In genomic region chr17:67403065-67403464, GRCh38 we compare ENCODE assay signal across 25 cellular contexts. TPM values are rescaled to one million over a fixed set of nuclear protein-coding genes. Genes with fewer than 3 reads are reported as not detected.
A peak's percentile ranks its signal among the peaks of the same experiment; 100 is the strongest.
DNase-seq lines count a peak whose midpoint lies in the region; ATAC-seq and TF ChIP-seq lines count a peak whose summit lies in the region.
"Had no signal": no experiment of that assay in that cellular context is flagged by ENCODE, and none has a peak within 500 bp of the region (broad histone marks: within the 10 kb centered on the region; RNA-seq: fewer than 3 reads in every experiment).

No MANE protein-coding gene starts in this region.

- H3K4me3 Mint-ChIP-seq in activated T-cell treated with anti-CD3 and anti-CD28 coated beads, Interleukin-2, amount 50 U/mL, for 72 hours: peak overlapping the region; percentile 81 to 96
- H3K4me3 Mint-ChIP-seq in activated naive CD8-positive, alpha-beta T cell: peak overlapping the region; percentile 60

- H3K9me3 Mint-ChIP-seq in activated T-cell treated with anti-CD3 and anti-CD28 coated beads, Interleukin-2, amount 50 U/mL, for 72 hours: no peaks in the 10 kb centered on the region
- no peaks in the 10 kb centered on the region for H3K9me3 Mint-ChIP-seq in activated naive CD8-positive, alpha-beta T cell (ENCODE audit: low read depth)

- no peak for DNase-seq in activated T-cell treated with anti-CD3 and anti-CD28 coated beads, Interleukin-2, amount 50 U/mL, for 72 hours
- DNase-seq in activated T-cell treated with anti-CD3 and anti-CD28 coated beads for 4 hours: no peak
- DNase-seq in GM20000 (ENCODE audit: low spot score): peak; percentile 46
- DNase-seq in spleen: no peak
- DNase-seq in KG1 (lab: John Stamatoyannopoulos, UW): no peak
- no peak for DNase-seq in GDM1 (lab: John Stamatoyannopoulos, UW)
- DNase-seq: anterior cingulate cortex; central memory CD4-positive, alpha-beta T cell; effector CD8-positive, alpha-beta T cell; GF-D8; head of caudate nucleus; Kasumi-1; left ventricle myocardium superior; mucosa of descending colon; NCI-H1105 treated with DMSO at 0.1 percent for 48 hours; NCI-H2107; NCI-H526 treated with DMSO at 0.1 percent for 48 hours; occipital lobe; retina; stimulated activated naive CD4-positive, alpha-beta T cell treated with Interleukin-2 at 50 U/mL for 16 hours; T-helper 9 cell had no signal

- peaks cover 5 to 68% (median 26%) of the 10 kb centered on the region in 6 donors for H3K4me1 ChIP-seq in spleen
- H3K4me1 ChIP-seq: SJSA1 had no signal

- ATAC-seq in activated T-cell treated with anti-CD3 and anti-CD28 coated beads, Interleukin-2, amount 50 U/mL, for 72 hours (replicated peaks in 1 of 2): no peak
- ATAC-seq in GM21619 (IDR thresholded peaks at IDR 0.05; ENCODE audit: unreplicated experiment): no peak
- ATAC-seq: activated CD4-positive, CD25-positive, alpha-beta regulatory T cell treated with anti-CD3 and anti-CD28 coated beads, Interleukin-2, amount 50 U/mL, for 24 hours; left ventricle myocardium superior had no signal

- H3K36me3 ChIP-seq in spleen: no peaks in the 10 kb centered on the region
- H3K36me3 ChIP-seq: SJSA1 had no signal

- peaks cover 0 to 3% of the 10 kb centered on the region in 2 donors for H3K36me3 Mint-ChIP-seq in activated T-cell treated with anti-CD3 and anti-CD28 coated beads, Interleukin-2, amount 50 U/mL, for 72 hours (ENCODE audit: insufficient read depth in 2 of 2)
- peaks cover 6% of the 10 kb centered on the region for H3K36me3 Mint-ChIP-seq in activated naive CD8-positive, alpha-beta T cell

- no peak for TF ChIP-seq POLR2A in spleen (IDR thresholded peaks at IDR 0.05)

- H3K4me1 Mint-ChIP-seq in activated T-cell treated with anti-CD3 and anti-CD28 coated beads, Interleukin-2, amount 50 U/mL, for 72 hours (ENCODE audit: low read depth): peaks cover 91% of the 10 kb centered on the region
- H3K4me1 Mint-ChIP-seq in activated naive CD8-positive, alpha-beta T cell (ENCODE audit: low read depth): peaks cover 75% of the 10 kb centered on the region

- TF ChIP-seq CTCF in GM20000 (IDR thresholded peaks at IDR 0.05; ENCODE audit: extremely low read depth, missing control alignments) (no peak), spleen (IDR thresholded peaks at IDR 0.05 in 8 of 11, conservative IDR thresholded peaks at IDR 0.05 in 3 of 11) (no peak)

- 62 to 82% (median 72%) methylated on average over 2 of the region's 2 CpGs for WGBS in spleen, 5 donors

- H3K27me3 Mint-ChIP-seq in activated T-cell treated with anti-CD3 and anti-CD28 coated beads, Interleukin-2, amount 50 U/mL, for 72 hours (ENCODE audit: low read depth): no peaks in the 10 kb centered on the region
- H3K27me3 Mint-ChIP-seq in activated naive CD8-positive, alpha-beta T cell: no peaks in the 10 kb centered on the region

- no peaks in the 10 kb centered on the region for H3K27me3 ChIP-seq in spleen (replicated peaks in 1 of 7)
- H3K27me3 ChIP-seq: SJSA1 had no signal

- H3K27ac Mint-ChIP-seq in activated T-cell treated with anti-CD3 and anti-CD28 coated beads, Interleukin-2, amount 50 U/mL, for 72 hours: peak overlapping the region; percentile 98
- peak overlapping the region; percentile 96 for H3K27ac Mint-ChIP-seq in activated naive CD8-positive, alpha-beta T cell

- peak overlapping the region in 7 of 8 donors; percentile 20 to 81 (median 58) for H3K27ac ChIP-seq in spleen
- H3K27ac ChIP-seq: SJSA1 had no signal

- intact Hi-C loops in spleen (cut with DNase I; ENCODE audit: low total_unique reads): no loop called here

- no peaks in the 10 kb centered on the region for H3K9me3 ChIP-seq in spleen
- H3K9me3 ChIP-seq: mucosa of descending colon, SJSA1 had no signal

- H3K4me3 ChIP-seq in spleen: no peak overlapping the region
- H3K4me3 ChIP-seq: mucosa of descending colon, SJSA1 had no signal

RNA-seq across cellular contexts. Expression of gene PITPNC1, which starts 26.0 kb away (rescaled TPM):
- total RNA-seq in activated T-cell treated with anti-CD3 and anti-CD28 coated beads, Interleukin-2, amount 50 U/mL, for 72 hours: 100 to 1,000 TPM in 1 of 2 donors, 10 to 100 TPM in 1; 79.5 to 109 TPM
- 10 to 100 TPM; 12.6 to 33.8 (median 23.9) TPM for total RNA-seq in spleen
- polyA plus RNA-seq in spleen: 10 to 100 TPM in 1 of 3 donors, 1 to 10 TPM in 2; 5.8 to 14.5 (median 6.8) TPM

RNA-seq across cellular contexts. Expression of gene PSMD12, which starts 36.7 kb away (rescaled TPM):
- total RNA-seq in activated T-cell treated with anti-CD3 and anti-CD28 coated beads, Interleukin-2, amount 50 U/mL, for 72 hours: 10 to 100 TPM; 60.3 to 75.2 TPM
- total RNA-seq in spleen: 10 to 100 TPM; 24.6 to 46.4 (median 36.5) TPM
- 10 to 100 TPM; 13.8 to 17.0 (median 15.5) TPM for polyA plus RNA-seq in spleen
